ENCODE assay signal across 8 cellular contexts in genomic region chr12:92551853-92552397, GRCh38.
DNase-seq lines count a peak whose midpoint lies in the region; ATAC-seq, FAIRE-seq and TF ChIP-seq lines count a peak whose summit lies in the region.

No MANE protein-coding gene starts in this region.

- ATAC-seq in HG03159 (IDR thresholded peaks at IDR 0.05; ENCODE audit: unreplicated experiment): peak; percentile 50

- POLR2A ChIA-PET in HEK293T (lab: Yijun Ruan, JAX): no interaction called here

- FAIRE-seq in GM19239 (lab: Jason Lieb, UNC): peak; percentile 99

- H3K4me3 ChIP-seq in adipocyte (ENCODE audit: low read length): no peak overlapping the region

- in situ Hi-C loops in Caki2 (cut with HindIII; ENCODE audit: low pct_unique_long_range_greater_than_20kb, low sequenced_read_pairs): no loop called here

- DNase-seq in Caki2 (ENCODE audit: low read depth) (peak; percentile 96), GM19239 (ENCODE audit: insufficient read length, low spot score) (peak; percentile 24), adipocyte (ENCODE audit: low read depth) (peak; percentile 46), GM19238 (ENCODE audit: insufficient read length, low spot score) (no peak), SKM-1 treated with dmso at 0.1 percent for 144 hours (lab: John Stamatoyannopoulos, UW; ENCODE audit: unreplicated experiment) (no peak), HEK293T (ENCODE audit: extremely low spot score) (no peak)
- peak; percentile 31 to 52 (median 42) for DNase-seq in stimulated activated CD4-positive, alpha-beta T cell treated with anti-CD3 and anti-CD28 coated beads, Interleukin-1b, Interleukin-23, amount 100 ng/mL, for 24 hours (ENCODE audit: low read depth in 4 of 4, low spot score in 1 of 4)

- H3K4me1 ChIP-seq in adipocyte (ENCODE audit: control insufficient read depth, insufficient read depth, low read length): peaks cover 49% of the 10 kb centered on the region

- no peaks in the 10 kb centered on the region for H3K36me3 ChIP-seq in adipocyte (ENCODE audit: control insufficient read depth, insufficient read depth, low read length, severe bottlenecking)

- CTCF ChIA-PET in HEK293T (lab: Yijun Ruan, JAX): no interaction called here

- no peaks in the 10 kb centered on the region for H3K27me3 ChIP-seq in adipocyte (replicated peaks; ENCODE audit: control insufficient read depth, insufficient read depth, low read length)

- no peak overlapping the region for H3K9ac ChIP-seq in adipocyte (ENCODE audit: low read length)

- no peaks in the 10 kb centered on the region for H3K9me3 ChIP-seq in adipocyte (ENCODE audit: control insufficient read depth, low read length)

TF ChIP-seq in HEK293T, 16 proteins besides CTCF, POLR2A, EP300 and RAD21:
- TF ChIP-seq SP1 (IDR thresholded peaks at IDR 0.05): no peak
- no peak for TF ChIP-seq NFRKB (IDR thresholded peaks at IDR 0.05)
- no peak for TF ChIP-seq ELF4 (IDR thresholded peaks at IDR 0.05)
- TF ChIP-seq HDGF (IDR thresholded peaks at IDR 0.05; ENCODE audit: borderline replicate concordance): no peak
- no peak for TF ChIP-seq PKNOX1 (IDR thresholded peaks at IDR 0.05)
- no peak for TF ChIP-seq SUZ12 (IDR thresholded peaks at IDR 0.05)
- no peak for TF ChIP-seq FOXA1 (IDR thresholded peaks at IDR 0.05)
- TF ChIP-seq FOXK2 (IDR thresholded peaks at IDR 0.05): no peak
- no peak for TF ChIP-seq LEF1 (IDR thresholded peaks at IDR 0.05; ENCODE audit: borderline replicate concordance)
- no peak for TF ChIP-seq TARDBP (IDR thresholded peaks at IDR 0.05)
- no peak for TF ChIP-seq BHLHE40 (IDR thresholded peaks at IDR 0.05; ENCODE audit: borderline replicate concordance)
- TF ChIP-seq FOXM1 (IDR thresholded peaks at IDR 0.05; ENCODE audit: borderline replicate concordance): no peak
- TF ChIP-seq CTBP1 (IDR thresholded peaks at IDR 0.05; ENCODE audit: borderline replicate concordance): no peak
- TF ChIP-seq ZNF384 (IDR thresholded peaks at IDR 0.05): no peak
- no peak for TF ChIP-seq L3MBTL2 (conservative IDR thresholded peaks at IDR 0.05)

Comparison
In these comparisons a context has a peak if more than half of its experiments do, and no peak if none do; other contexts are left out.
1. DNase-seq: peak in Caki2 (single experiment), GM19239 (single experiment), adipocyte (single experiment) and stimulated activated CD4-positive, alpha-beta T cell treated with anti-CD3 and anti-CD28 coated beads, Interleukin-1b, Interleukin-23, amount 100 ng/mL, for 24 hours (4 of 4); none in GM19238 (single experiment), SKM-1 treated with dmso at 0.1 percent for 144 hours (single experiment) and HEK293T (single experiment).